In the genomic region with DNA sequence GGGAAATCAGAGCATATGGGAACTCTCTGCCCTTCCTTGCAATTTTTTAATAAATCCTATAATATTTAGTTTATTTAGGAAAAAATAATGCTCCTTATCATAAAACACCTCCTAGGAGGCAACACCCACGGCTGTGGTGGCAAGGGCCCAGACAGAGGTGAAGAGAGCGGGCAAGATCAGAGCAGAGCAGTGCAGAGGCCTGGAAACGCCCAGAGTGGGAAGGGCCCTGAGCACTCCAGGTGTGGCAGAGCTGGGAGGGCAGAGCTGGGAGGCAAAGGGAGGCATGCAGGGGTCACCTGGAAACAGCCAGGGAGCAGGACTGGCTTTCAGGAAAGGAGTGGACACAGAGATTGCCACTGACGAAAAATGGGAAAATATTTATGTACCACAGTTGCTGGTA, we compare ENCODE assay signal across 1 cellular context.
TF ChIP-seq lines count a peak whose summit lies in the region.

No MANE protein-coding gene starts in this region.

TF ChIP-seq in HepG2, 621 proteins besides CTCF, POLR2A, EP300 and RAD21:
- TF ChIP-seq POLR2AphosphoS5 (IDR thresholded peaks at IDR 0.05; ENCODE audit: low read depth, low read length) (0 out of 2 replicates have a peak, but pooled peaks have one; percentile 10), AGO2 (optimal IDR thresholded peaks at IDR 0.05; ENCODE audit: low read depth, low read length) (peak; percentile 40), HDAC2 (CRISPR knock-in tag; IDR thresholded peaks at IDR 0.05) (no peak), HOXA9 (CRISPR knock-in tag; IDR thresholded peaks at IDR 0.05; ENCODE audit: borderline replicate concordance) (no peak)
- TF ChIP-seq, protein P1, sequence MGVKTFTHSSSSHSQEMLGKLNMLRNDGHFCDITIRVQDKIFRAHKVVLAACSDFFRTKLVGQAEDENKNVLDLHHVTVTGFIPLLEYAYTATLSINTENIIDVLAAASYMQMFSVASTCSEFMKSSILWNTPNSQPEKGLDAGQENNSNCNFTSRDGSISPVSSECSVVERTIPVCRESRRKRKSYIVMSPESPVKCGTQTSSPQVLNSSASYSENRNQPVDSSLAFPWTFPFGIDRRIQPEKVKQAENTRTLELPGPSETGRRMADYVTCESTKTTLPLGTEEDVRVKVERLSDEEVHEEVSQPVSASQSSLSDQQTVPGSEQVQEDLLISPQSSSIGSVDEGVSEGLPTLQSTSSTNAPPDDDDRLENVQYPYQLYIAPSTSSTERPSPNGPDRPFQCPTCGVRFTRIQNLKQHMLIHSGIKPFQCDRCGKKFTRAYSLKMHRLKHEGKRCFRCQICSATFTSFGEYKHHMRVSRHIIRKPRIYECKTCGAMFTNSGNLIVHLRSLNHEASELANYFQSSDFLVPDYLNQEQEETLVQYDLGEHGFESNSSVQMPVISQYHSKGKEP (CRISPR knock-in tag; IDR thresholded peaks at IDR 0.05) = no peak
- TF ChIP-seq, protein P2, sequence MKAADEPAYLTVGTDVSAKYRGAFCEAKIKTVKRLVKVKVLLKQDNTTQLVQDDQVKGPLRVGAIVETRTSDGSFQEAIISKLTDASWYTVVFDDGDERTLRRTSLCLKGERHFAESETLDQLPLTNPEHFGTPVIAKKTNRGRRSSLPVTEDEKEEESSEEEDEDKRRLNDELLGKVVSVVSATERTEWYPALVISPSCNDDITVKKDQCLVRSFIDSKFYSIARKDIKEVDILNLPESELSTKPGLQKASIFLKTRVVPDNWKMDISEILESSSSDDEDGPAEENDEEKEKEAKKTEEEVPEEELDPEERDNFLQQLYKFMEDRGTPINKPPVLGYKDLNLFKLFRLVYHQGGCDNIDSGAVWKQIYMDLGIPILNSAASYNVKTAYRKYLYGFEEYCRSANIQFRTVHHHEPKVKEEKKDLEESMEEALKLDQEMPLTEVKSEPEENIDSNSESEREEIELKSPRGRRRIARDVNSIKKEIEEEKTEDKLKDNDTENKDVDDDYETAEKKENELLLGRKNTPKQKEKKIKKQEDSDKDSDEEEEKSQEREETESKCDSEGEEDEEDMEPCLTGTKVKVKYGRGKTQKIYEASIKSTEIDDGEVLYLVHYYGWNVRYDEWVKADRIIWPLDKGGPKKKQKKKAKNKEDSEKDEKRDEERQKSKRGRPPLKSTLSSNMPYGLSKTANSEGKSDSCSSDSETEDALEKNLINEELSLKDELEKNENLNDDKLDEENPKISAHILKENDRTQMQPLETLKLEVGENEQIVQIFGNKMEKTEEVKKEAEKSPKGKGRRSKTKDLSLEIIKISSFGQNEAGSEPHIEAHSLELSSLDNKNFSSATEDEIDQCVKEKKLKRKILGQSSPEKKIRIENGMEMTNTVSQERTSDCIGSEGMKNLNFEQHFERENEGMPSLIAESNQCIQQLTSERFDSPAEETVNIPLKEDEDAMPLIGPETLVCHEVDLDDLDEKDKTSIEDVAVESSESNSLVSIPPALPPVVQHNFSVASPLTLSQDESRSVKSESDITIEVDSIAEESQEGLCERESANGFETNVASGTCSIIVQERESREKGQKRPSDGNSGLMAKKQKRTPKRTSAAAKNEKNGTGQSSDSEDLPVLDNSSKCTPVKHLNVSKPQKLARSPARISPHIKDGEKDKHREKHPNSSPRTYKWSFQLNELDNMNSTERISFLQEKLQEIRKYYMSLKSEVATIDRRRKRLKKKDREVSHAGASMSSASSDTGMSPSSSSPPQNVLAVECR (CRISPR knock-in tag; IDR thresholded peaks at IDR 0.05; ENCODE audit: borderline replicate concordance) = 0 out of 2 replicates have a peak, but pooled peaks have one; percentile 0
- TF ChIP-seq, protein P3, sequence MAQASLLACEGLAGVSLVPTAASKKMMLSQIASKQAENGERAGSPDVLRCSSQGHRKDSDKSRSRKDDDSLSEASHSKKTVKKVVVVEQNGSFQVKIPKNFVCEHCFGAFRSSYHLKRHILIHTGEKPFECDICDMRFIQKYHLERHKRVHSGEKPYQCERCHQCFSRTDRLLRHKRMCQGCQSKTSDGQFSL (CRISPR knock-in tag; IDR thresholded peaks at IDR 0.05) = no peak
TF ChIP-seq in HepG2: peak in this region for 3.
